Comparison of ENCODE assay signal across 12 cellular contexts in the genomic region with DNA sequence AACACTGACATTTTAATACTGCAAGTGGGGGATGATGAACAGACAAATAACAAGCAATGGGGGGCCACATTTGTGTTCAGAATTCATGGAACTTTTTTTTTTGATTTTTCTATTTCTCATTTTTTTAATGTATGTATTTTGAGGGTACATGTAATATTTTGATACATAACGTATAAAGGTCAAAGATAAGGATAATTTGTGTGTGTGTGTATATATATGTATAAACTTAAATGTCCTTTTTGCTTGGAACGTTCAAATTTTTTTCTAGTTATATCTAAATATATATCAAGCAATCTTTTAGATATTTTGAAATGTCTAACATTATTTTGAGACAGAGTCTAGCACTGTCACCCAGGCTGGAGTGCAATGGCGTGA. TPM values are rescaled to one million over a fixed set of nuclear protein-coding genes. Genes with fewer than 3 reads are reported as not detected.
DNase-seq lines count a peak whose midpoint lies in the region; ATAC-seq and TF ChIP-seq lines count a peak whose summit lies in the region.
"Had no signal": no experiment of that assay in that cellular context is flagged by ENCODE, and none has a peak within 500 bp of the region (broad histone marks: within the 10 kb centered on the region; RNA-seq: fewer than 3 reads in every experiment).

No MANE protein-coding gene starts in this region.

- H3K27ac Mint-ChIP-seq in activated naive CD4-positive, alpha-beta T cell treated with anti-CD3 and anti-CD28 coated beads, Interleukin-2, amount 50 U/mL, for 24 hours = no peak overlapping the region
- peak overlapping the region; percentile 86 for H3K27ac Mint-ChIP-seq in T-helper 17 cell

- H3K79me2 ChIP-seq in hepatocyte = no peaks in the 10 kb centered on the region

- peaks cover 16% of the 10 kb centered on the region for H3K27me3 Mint-ChIP-seq in activated naive CD4-positive, alpha-beta T cell treated with anti-CD3 and anti-CD28 coated beads, Interleukin-2, amount 50 U/mL, for 24 hours
- H3K27me3 Mint-ChIP-seq in T-helper 17 cell = peaks cover 13% of the 10 kb centered on the region

- no peak overlapping the region for H2BK5ac ChIP-seq in mesenchymal stem cell (ENCODE audit: low read depth, low read length, poor library complexity, severe bottlenecking)

- no peak overlapping the region for H2BK12ac ChIP-seq in mesenchymal stem cell (ENCODE audit: low read length in 2 of 2)

- no peaks in the 10 kb centered on the region for H3K9me3 Mint-ChIP-seq in activated naive CD4-positive, alpha-beta T cell treated with anti-CD3 and anti-CD28 coated beads, Interleukin-2, amount 50 U/mL, for 24 hours

- no peak overlapping the region for H3K14ac ChIP-seq in mesenchymal stem cell (ENCODE audit: low read length in 2 of 2)

- no peak for TF ChIP-seq CTCF in hepatocyte (IDR thresholded peaks at IDR 0.05; ENCODE audit: poor library complexity)
- no peak for TF ChIP-seq CTCF in testis (IDR thresholded peaks at IDR 0.05)

- no peak overlapping the region for H2AFZ ChIP-seq in hepatocyte
- no peak overlapping the region for H2AFZ ChIP-seq in mesenchymal stem cell (ENCODE audit: low read depth, low read length)

- H3K27ac ChIP-seq in hepatocyte (no peak overlapping the region), testis (no peak overlapping the region), mesenchymal stem cell (ENCODE audit: low read length, poor library complexity, severe bottlenecking) (no peak overlapping the region)
- H3K27ac ChIP-seq: psoas muscle had no signal

- H3K18ac ChIP-seq in mesenchymal stem cell (ENCODE audit: low read depth in 1 of 2, low read length in 2 of 2) = no peak overlapping the region

- no peak overlapping the region for H2AK5ac ChIP-seq in mesenchymal stem cell (ENCODE audit: low read length, severe bottlenecking)

- no peak overlapping the region for H3K4me3 ChIP-seq in hepatocyte
- H3K4me3 ChIP-seq in testis = peak overlapping the region; percentile 54 to 62
- peak overlapping the region in 1 of 2 experiments; percentile 95 for H3K4me3 ChIP-seq in mesenchymal stem cell (ENCODE audit: insufficient read depth in 1 of 2, low read depth in 1 of 2, low read length in 2 of 2)

- no peak overlapping the region for H4K91ac ChIP-seq in mesenchymal stem cell (ENCODE audit: low read length)

- H3K23ac ChIP-seq in mesenchymal stem cell (ENCODE audit: low read length in 2 of 2) = no peak overlapping the region

- H3K36me3 ChIP-seq in hepatocyte (replicated peaks; ENCODE audit: insufficient read depth, low read depth) (no peaks in the 10 kb centered on the region), testis (ENCODE audit: low read depth, missing control alignments) (no peaks in the 10 kb centered on the region), mesenchymal stem cell (ENCODE audit: control insufficient read depth in 1 of 2, insufficient read depth in 2 of 2, low read depth in 1 of 2, low read length in 2 of 2) (no peaks in the 10 kb centered on the region)

- H3K9me3 ChIP-seq in T-helper 17 cell (ENCODE audit: control insufficient read depth, low read length, poor library complexity, severe bottlenecking) (no peaks in the 10 kb centered on the region), hepatocyte (ENCODE audit: low read depth) (no peaks in the 10 kb centered on the region), testis (no peaks in the 10 kb centered on the region), mesenchymal stem cell (ENCODE audit: control insufficient read depth, low read length) (no peaks in the 10 kb centered on the region)
- H3K9me3 ChIP-seq: psoas muscle had no signal

- peaks cover 1% of the 10 kb centered on the region for H3K36me3 Mint-ChIP-seq in activated naive CD4-positive, alpha-beta T cell treated with anti-CD3 and anti-CD28 coated beads, Interleukin-2, amount 50 U/mL, for 24 hours
- no peaks in the 10 kb centered on the region for H3K36me3 Mint-ChIP-seq in T-helper 17 cell (ENCODE audit: low read depth)

- DNase-seq in activated naive CD4-positive, alpha-beta T cell (lab: John Stamatoyannopoulos, UW) = no peak
- DNase-seq in T-helper 17 cell = no peak
- no peak for DNase-seq in hepatocyte (ENCODE audit: low spot score)
- no peak for DNase-seq in testis
- no peak for DNase-seq in EL
- no peak for DNase-seq in mesenchymal stem cell
- no peak for DNase-seq in NCI-H187 (lab: John Stamatoyannopoulos, UW)

- no peak overlapping the region for H3K9ac ChIP-seq in mesenchymal stem cell (ENCODE audit: low read length)

- H2BK120ac ChIP-seq in mesenchymal stem cell (ENCODE audit: low read depth, low read length) = no peak overlapping the region

- no peaks in the 10 kb centered on the region for H3K27me3 ChIP-seq in hepatocyte
- no peaks in the 10 kb centered on the region for H3K27me3 ChIP-seq in testis
- H3K27me3 ChIP-seq in mesenchymal stem cell (ENCODE audit: control insufficient read depth in 1 of 2, insufficient read depth in 1 of 2, low read length in 2 of 2) = peaks cover 6 to 27% of the 10 kb centered on the region in 2 experiments

- peaks cover 18% of the 10 kb centered on the region for H3K4me1 Mint-ChIP-seq in activated naive CD4-positive, alpha-beta T cell treated with anti-CD3 and anti-CD28 coated beads, Interleukin-2, amount 50 U/mL, for 24 hours
- peaks cover 16% of the 10 kb centered on the region for H3K4me1 Mint-ChIP-seq in T-helper 17 cell

- H4K8ac ChIP-seq in mesenchymal stem cell (ENCODE audit: low read length) = no peak overlapping the region

- H3K4me2 ChIP-seq in hepatocyte (peak overlapping the region; percentile 96), mesenchymal stem cell (ENCODE audit: low read length, poor library complexity, severe bottlenecking) (no peak overlapping the region)

- H4K20me1 ChIP-seq in hepatocyte (ENCODE audit: insufficient read depth, poor library complexity, severe bottlenecking) = no peaks in the 10 kb centered on the region

- TF ChIP-seq POLR2A in testis (IDR thresholded peaks at IDR 0.05) = no peak

- H3K4me1 ChIP-seq in hepatocyte (ENCODE audit: insufficient read depth) (no peaks in the 10 kb centered on the region), testis (no peaks in the 10 kb centered on the region), mesenchymal stem cell (ENCODE audit: control insufficient read depth, insufficient read depth, low read depth, low read length) (no peaks in the 10 kb centered on the region)
- H3K4me1 ChIP-seq: psoas muscle had no signal

- no peak overlapping the region for H2BK15ac ChIP-seq in mesenchymal stem cell (ENCODE audit: low read depth, poor library complexity, severe bottlenecking)

- H3K9me2 ChIP-seq in hepatocyte (replicated peaks; ENCODE audit: insufficient read depth) = no peaks in the 10 kb centered on the region

- H3K4me3 Mint-ChIP-seq in activated naive CD4-positive, alpha-beta T cell treated with anti-CD3 and anti-CD28 coated beads, Interleukin-2, amount 50 U/mL, for 24 hours = peak overlapping the region; percentile 91
- peak overlapping the region; percentile 96 for H3K4me3 Mint-ChIP-seq in T-helper 17 cell

- ATAC-seq in T-helper 17 cell = no peak

- no peaks in the 10 kb centered on the region for H3K79me1 ChIP-seq in mesenchymal stem cell (replicated peaks; ENCODE audit: low read length, poor library complexity, severe bottlenecking)

- H3K4ac ChIP-seq in mesenchymal stem cell (ENCODE audit: low read depth in 1 of 2, low read length in 2 of 2) = no peak overlapping the region

- intact Hi-C loops in testis (cut with DNase I; ENCODE audit: low total_unique reads) = no loop called here

- WGBS in hepatocyte (ENCODE audit: low lambda C conversion rate, missing lambda C conversion rate) = 51% methylated on average over 3 of the region's 3 CpGs
- 27 to 36% methylated on average over 3 of the region's 3 CpGs for WGBS in testis, 2 donors
- 18% methylated on average over 1 of the region's 3 CpGs for WGBS in mesenchymal stem cell

RNA-seq across cellular contexts. Expression of gene ZNF311, which starts 12.3 kb away (rescaled TPM):
- total RNA-seq in T-helper 17 cell (under 1 TPM; 0.10 to 0.40 TPM), hepatocyte (0.56 and 1.3 TPM in 2 replicates), testis (1 to 10 TPM; 3.5 to 5.0 TPM)
- polyA plus RNA-seq in hepatocyte (0.54 and 0.57 TPM in 2 replicates), testis (ENCODE audit: insufficient read depth, low read depth, low replicate concordance) (5.8 TPM)
- 0.10 TPM for polyA plus RNA-seq in mesenchymal stem cell (2013, experiment 1 of 2)
- polyA plus RNA-seq in mesenchymal stem cell (2013, experiment 2 of 2) = 0.21 TPM

RNA-seq across cellular contexts. Expression of gene OR2W1, which starts 27.6 kb away (rescaled TPM):
- total RNA-seq in T-helper 17 cell (not detected), hepatocyte (not detected in 2 replicates), testis (not detected)
- polyA plus RNA-seq in hepatocyte (not detected in 2 replicates), testis (ENCODE audit: insufficient read depth, low read depth, low replicate concordance) (not detected)
- polyA plus RNA-seq in mesenchymal stem cell (2013, experiment 1 of 2) = not detected
- polyA plus RNA-seq in mesenchymal stem cell (2013, experiment 2 of 2) = not detected
- total RNA-seq: H7, lung microvascular endothelial cell, psoas muscle had no signal
- polyA plus RNA-seq: esophagus, psoas muscle had no signal
